ENCODE assay signal across 8 cellular contexts in the genomic region with DNA sequence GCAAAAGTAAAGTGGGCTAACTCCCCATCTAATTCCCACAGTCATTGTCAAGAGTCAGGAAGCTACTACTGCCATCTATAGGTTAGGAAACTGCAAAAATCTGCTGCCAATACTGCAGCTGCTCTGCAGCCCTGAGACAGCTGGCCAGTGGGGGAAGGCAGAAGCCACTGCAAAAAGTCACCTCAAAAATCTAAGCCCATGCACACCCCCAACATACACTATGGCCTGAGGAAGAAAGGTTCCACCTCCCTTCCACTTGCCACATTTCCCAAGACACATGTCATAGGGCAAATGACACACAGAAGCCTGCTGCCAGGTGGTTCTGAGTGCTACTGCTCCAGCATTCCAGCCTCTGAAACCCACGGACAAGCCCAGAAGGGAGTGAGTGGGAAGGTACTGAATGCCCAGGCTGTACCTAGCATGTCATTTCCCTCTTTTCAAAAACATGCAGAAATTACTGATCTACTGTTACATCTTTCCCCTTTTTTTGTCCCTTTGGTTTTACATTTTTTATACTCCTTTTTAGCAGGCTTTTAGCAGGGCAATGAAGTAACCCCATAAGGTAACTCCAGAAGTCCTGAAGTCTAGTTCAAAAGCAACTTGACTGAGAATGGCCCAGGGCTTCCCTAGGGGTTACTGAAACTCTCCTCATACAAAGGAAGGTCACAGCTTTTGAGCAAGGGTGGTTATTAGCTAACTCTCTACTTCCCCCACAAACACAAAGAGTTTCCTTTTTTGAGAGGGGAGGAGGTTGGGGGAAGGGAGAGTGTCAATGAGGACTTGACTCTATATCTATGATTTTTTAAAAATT. TPM values are rescaled to one million over a fixed set of nuclear protein-coding genes. Genes with fewer than 3 reads are reported as not detected.
DNase-seq lines count a peak whose midpoint lies in the region; ATAC-seq and TF ChIP-seq lines count a peak whose summit lies in the region.

No MANE protein-coding gene starts in this region.

- no peaks in the 10 kb centered on the region for H3K9me3 Mint-ChIP-seq in CD14-positive monocyte
- H3K9me3 Mint-ChIP-seq in dendritic cell treated with granulocyte-macrophage colony-stimulating factor and Interleukin-4, amounts not matched to agents 40 ng/mL and 50 ng/mL, for 4 days: no peaks in the 10 kb centered on the region

- intact Hi-C loops in CD14-positive monocyte (cut with micrococcal nuclease): loop anchor here (1.0 to 5.0 kb wide), 2 partner anchors 24 to 37 kb away; a partner anchor contains a TSS
- intact Hi-C loops in dendritic cell treated with granulocyte-macrophage colony-stimulating factor and Interleukin-4, amounts not matched to agents 40 ng/mL and 50 ng/mL, for 4 days (cut with micrococcal nuclease): no loop called here

- DNase-seq in CD14-positive monocyte (ENCODE audit: low spot score) (no peak), NCI-H69 (lab: John Stamatoyannopoulos, UW) (peak; percentile 60), midbrain (lab: John Stamatoyannopoulos, UW) (peak; percentile 30), T1000 (lab: John Stamatoyannopoulos, UW) (no peak), retina (no peak)

- H3K27me3 Mint-ChIP-seq in CD14-positive monocyte (ENCODE audit: low read depth in 3 of 3): no peaks in the 10 kb centered on the region
- no peaks in the 10 kb centered on the region for H3K27me3 Mint-ChIP-seq in dendritic cell treated with granulocyte-macrophage colony-stimulating factor and Interleukin-4, amounts not matched to agents 40 ng/mL and 50 ng/mL, for 4 days

- H3K4me1 Mint-ChIP-seq in CD14-positive monocyte: peaks cover 60% of the 10 kb centered on the region
- peaks cover 69% of the 10 kb centered on the region for H3K4me1 Mint-ChIP-seq in dendritic cell treated with granulocyte-macrophage colony-stimulating factor and Interleukin-4, amounts not matched to agents 40 ng/mL and 50 ng/mL, for 4 days (ENCODE audit: low read depth)

- TF ChIP-seq CTCF in CD14-positive monocyte (IDR thresholded peaks at IDR 0.05): peak; percentile 28

- H3K4me3 Mint-ChIP-seq in CD14-positive monocyte: peak overlapping the region; percentile 57 to 85
- H3K4me3 Mint-ChIP-seq in dendritic cell treated with granulocyte-macrophage colony-stimulating factor and Interleukin-4, amounts not matched to agents 40 ng/mL and 50 ng/mL, for 4 days: peak overlapping the region; percentile 62

- peak overlapping the region; percentile 92 to 99 (median 96) for H3K27ac Mint-ChIP-seq in CD14-positive monocyte
- H3K27ac Mint-ChIP-seq in dendritic cell treated with granulocyte-macrophage colony-stimulating factor and Interleukin-4, amounts not matched to agents 40 ng/mL and 50 ng/mL, for 4 days: peak overlapping the region; percentile 87

- peaks cover 39 to 60% of the 10 kb centered on the region in 2 donors for H3K36me3 Mint-ChIP-seq in CD14-positive monocyte
- H3K36me3 Mint-ChIP-seq in dendritic cell treated with granulocyte-macrophage colony-stimulating factor and Interleukin-4, amounts not matched to agents 40 ng/mL and 50 ng/mL, for 4 days (ENCODE audit: low read depth): peaks cover 65% of the 10 kb centered on the region

- peak; percentile 87 for ATAC-seq in GM21619 (IDR thresholded peaks at IDR 0.05; ENCODE audit: unreplicated experiment)
- ATAC-seq in GM21737 (IDR thresholded peaks at IDR 0.05; ENCODE audit: unreplicated experiment): no peak

RNA-seq across cellular contexts. Expression of a gene that starts 36.8 kb away (rescaled TPM):
- 10 to 100 TPM; 28.9 to 37.0 TPM for polyA plus RNA-seq in CD14-positive monocyte

RNA-seq across cellular contexts. Expression of a gene that starts 45.7 kb away (rescaled TPM):
- not detected for polyA plus RNA-seq in CD14-positive monocyte

RNA-seq across cellular contexts. Expression of a gene that starts 59.0 kb away (rescaled TPM):
- polyA plus RNA-seq in CD14-positive monocyte: 1 to 10 TPM; 4.0 to 5.5 TPM

Comparison
In these comparisons a context has a peak if more than half of its experiments do, and no peak if none do; other contexts are left out.
1. DNase-seq: peak in NCI-H69 (single experiment) and midbrain (single experiment); none in CD14-positive monocyte (single experiment), T1000 (single experiment) and retina (single experiment).